Comparison of ENCODE assay signal across 1 cellular context in the genomic region with DNA sequence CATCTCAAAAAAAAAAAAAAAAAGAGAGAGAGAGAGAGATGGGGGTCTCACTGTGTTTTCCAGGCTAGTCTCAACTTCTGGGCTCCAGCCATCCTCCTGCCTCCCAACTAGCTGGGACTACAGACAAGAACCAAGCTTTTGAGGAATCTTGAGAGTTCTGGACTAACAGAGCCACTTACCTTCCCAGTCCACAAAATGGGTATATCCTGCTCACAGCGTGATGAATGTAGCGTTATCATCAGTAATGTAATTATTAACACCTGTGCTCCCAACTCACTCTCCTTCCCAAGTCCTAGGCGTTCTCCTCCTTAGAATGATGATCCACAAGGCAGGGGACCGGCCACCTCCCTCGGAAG.
TF ChIP-seq lines count a peak whose summit lies in the region.

No MANE protein-coding gene starts in this region.

TF ChIP-seq in IMR-90, 13 proteins besides CTCF, POLR2A, EP300 and RAD21:
- TF ChIP-seq NFE2L2 (IDR thresholded peaks at IDR 0.05; ENCODE audit: low read depth, low read length): no peak
- TF ChIP-seq FOS (IDR thresholded peaks at IDR 0.05; ENCODE audit: low read depth, low read length): no peak
- TF ChIP-seq MAFK (IDR thresholded peaks at IDR 0.05; ENCODE audit: low read depth, low read length): no peak
- TF ChIP-seq CEBPB (IDR thresholded peaks at IDR 0.05; ENCODE audit: low read depth, low read length): no peak
- TF ChIP-seq RFX5 (IDR thresholded peaks at IDR 0.05; ENCODE audit: low read depth, low read length): no peak
- TF ChIP-seq USF2 (IDR thresholded peaks at IDR 0.05; ENCODE audit: low read depth, low read length): no peak
- TF ChIP-seq MAZ (IDR thresholded peaks at IDR 0.05; ENCODE audit: borderline replicate concordance, low read depth, low read length): no peak
- no peak for TF ChIP-seq SMC3 (IDR thresholded peaks at IDR 0.05; ENCODE audit: low read depth, low read length)
- TF ChIP-seq, protein P1, sequence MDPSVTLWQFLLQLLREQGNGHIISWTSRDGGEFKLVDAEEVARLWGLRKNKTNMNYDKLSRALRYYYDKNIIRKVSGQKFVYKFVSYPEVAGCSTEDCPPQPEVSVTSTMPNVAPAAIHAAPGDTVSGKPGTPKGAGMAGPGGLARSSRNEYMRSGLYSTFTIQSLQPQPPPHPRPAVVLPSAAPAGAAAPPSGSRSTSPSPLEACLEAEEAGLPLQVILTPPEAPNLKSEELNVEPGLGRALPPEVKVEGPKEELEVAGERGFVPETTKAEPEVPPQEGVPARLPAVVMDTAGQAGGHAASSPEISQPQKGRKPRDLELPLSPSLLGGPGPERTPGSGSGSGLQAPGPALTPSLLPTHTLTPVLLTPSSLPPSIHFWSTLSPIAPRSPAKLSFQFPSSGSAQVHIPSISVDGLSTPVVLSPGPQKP (IDR thresholded peaks at IDR 0.05; ENCODE audit: borderline replicate concordance, low read depth, low read length): no peak
